8 cellular contexts compared by ENCODE assay signal in the genomic region with DNA sequence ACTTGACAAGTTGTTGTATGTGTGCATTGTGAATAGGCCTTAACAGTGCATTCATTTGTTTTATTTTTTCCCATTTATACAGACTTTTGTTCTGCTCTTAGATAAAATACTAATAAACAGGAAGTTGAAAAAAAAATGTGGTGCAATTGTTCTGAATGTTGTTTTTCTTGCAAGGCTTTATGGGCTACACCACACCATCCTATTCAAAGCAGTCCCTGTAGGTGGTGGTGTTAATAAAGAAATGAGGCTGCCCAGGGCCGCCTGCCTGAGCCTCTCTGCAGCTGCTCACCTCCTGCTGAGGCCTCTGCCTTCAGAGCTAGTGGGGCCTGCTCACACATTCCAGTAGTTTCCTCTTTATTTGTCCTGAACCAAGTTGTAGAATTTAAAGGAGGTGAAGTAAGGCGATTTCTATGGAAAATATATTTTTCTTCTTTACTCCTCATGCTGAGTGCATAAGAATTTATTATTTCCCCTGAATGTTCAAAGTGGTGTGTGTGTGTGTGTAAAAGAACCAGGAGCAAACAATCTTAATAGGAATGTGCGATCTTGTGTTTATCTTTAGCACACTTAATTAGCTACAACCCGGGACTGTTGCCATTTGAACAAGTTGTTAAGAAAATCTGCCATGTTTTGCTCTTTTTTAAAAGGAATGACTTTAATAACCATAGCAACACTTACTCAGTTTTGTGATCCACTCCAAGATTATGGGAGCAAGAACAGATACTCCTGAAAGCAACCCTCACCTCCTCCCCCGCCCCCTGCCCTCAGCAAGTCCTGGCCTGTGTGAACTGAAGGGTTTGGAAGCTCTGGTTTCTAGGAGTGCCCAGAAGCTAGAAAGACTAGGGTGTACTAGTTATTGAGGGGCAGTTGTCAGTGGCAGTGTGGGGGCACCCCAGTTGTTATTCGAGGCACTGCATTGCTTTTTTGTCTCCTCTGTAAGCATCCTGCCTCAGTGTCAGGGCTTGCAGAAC.
DNase-seq lines count a peak whose midpoint lies in the region; ATAC-seq and TF ChIP-seq lines count a peak whose summit lies in the region.
"Not testable (repeated sequence)": the region's sequence is repeated elsewhere in the genome, so short reads cannot be mapped to it uniquely, and the experiment has no call there.

No MANE protein-coding gene starts in this region.

- H3K9me2 ChIP-seq in MM.1S (replicated peaks; ENCODE audit: insufficient read depth, low read length) = not testable (repeated sequence)

- not testable (repeated sequence) for H3K79me1 ChIP-seq in mesendoderm (ENCODE audit: low read length)

- not testable (repeated sequence) for H3F3A ChIP-seq in MM.1S (ENCODE audit: insufficient read depth, low read length)

- not testable (repeated sequence) for TF ChIP-seq POLR2A in transverse colon (IDR thresholded peaks at IDR 0.05)

- H3K4me3 ChIP-seq in MM.1S (ENCODE audit: low read length); fibroblast of pulmonary artery (replicated peaks; ENCODE audit: low read depth, low read length); mesendoderm (ENCODE audit: low read length); transverse colon: not testable (repeated sequence)

- H4K8ac ChIP-seq in mesendoderm (ENCODE audit: low read depth, low read length) = not testable (repeated sequence)

- H2BK120ac ChIP-seq in mesendoderm (ENCODE audit: low read depth, low read length) = not testable (repeated sequence)

- not testable (repeated sequence) for H2BK5ac ChIP-seq in mesendoderm (ENCODE audit: low read length)

- H2AK5ac ChIP-seq in mesendoderm (ENCODE audit: low read length) = not testable (repeated sequence)

- ATAC-seq in GM21367 (IDR thresholded peaks at IDR 0.05; ENCODE audit: unreplicated experiment) (peak; percentile 81), HG03039 (IDR thresholded peaks at IDR 0.05; ENCODE audit: unreplicated experiment) (peak; percentile 65)
- peak; percentile 65 to 74 for ATAC-seq in activated naive CD4-positive, alpha-beta T cell treated with anti-CD3 and anti-CD28 coated beads, Interleukin-2, amount 50 U/mL, for 72 hours

- not testable (repeated sequence) for H3K4me1 ChIP-seq in MM.1S (ENCODE audit: low read length); mesendoderm (ENCODE audit: control insufficient read depth, low read depth, low read length); transverse colon

- not testable (repeated sequence) for H3K23ac ChIP-seq in mesendoderm (ENCODE audit: low read length)

- H2AFZ ChIP-seq in MM.1S (ENCODE audit: low read length) = not testable (repeated sequence)

- H3K27ac Mint-ChIP-seq in activated naive CD4-positive, alpha-beta T cell treated with anti-CD3 and anti-CD28 coated beads, Interleukin-2, amount 50 U/mL, for 72 hours = not testable (repeated sequence)

- intact Hi-C loops in transverse colon (cut with DNase I; ENCODE audit: low total_unique reads) = not testable (repeated sequence)

- not testable (repeated sequence) for H3K18ac ChIP-seq in mesendoderm (ENCODE audit: low read length)

- H3K27me3 ChIP-seq in MM.1S (replicated peaks; ENCODE audit: insufficient read depth, low read length); mesendoderm (ENCODE audit: insufficient read depth, low read length, poor library complexity); transverse colon: not testable (repeated sequence)

- no CpG with 5 or more reads among the region's 6 CpGs for WGBS in mesendoderm (ENCODE audit: extremely low coverage, insufficient coverage, low lambda C conversion rate)
- 23% methylated on average over 3 of the region's 6 CpGs; no CpG with 5 or more reads in 1 of the 2 donors for WGBS in transverse colon (ENCODE audit: low coverage in 1 of 2), 2 donors

- H3K79me2 ChIP-seq in MM.1S (ENCODE audit: low read length) = peaks cover 44% of the 10 kb centered on the region
- not testable (repeated sequence) for H3K79me2 ChIP-seq in mesendoderm (ENCODE audit: control insufficient read depth, insufficient read depth, low read length)

- POLR2A ChIA-PET in GM10248 (lab: Yijun Ruan, JAX) = not testable (repeated sequence)

- TF ChIP-seq EP300 in transverse colon (IDR thresholded peaks at IDR 0.05; ENCODE audit: low read depth) = not testable (repeated sequence)

- H2BK15ac ChIP-seq in mesendoderm (replicated peaks; ENCODE audit: low read depth) = not testable (repeated sequence)

- H3K9me3 ChIP-seq in MM.1S (replicated peaks; ENCODE audit: insufficient read depth, low read length); transverse colon: not testable (repeated sequence)

- not testable (repeated sequence) for H3K4ac ChIP-seq in mesendoderm (ENCODE audit: low read depth, low read length)

- DNase-seq in GM10248 (ENCODE audit: extremely low spot score); activated naive CD4-positive, alpha-beta T cell treated with anti-CD3 and anti-CD28 coated beads, Interleukin-2, amount 50 U/mL, for 72 hours (ENCODE audit: low spot score in 2 of 2); transverse colon: not testable (repeated sequence)
- DNase-seq in MM.1S (peak; percentile 38), fibroblast of pulmonary artery (ENCODE audit: low read depth) (peak; percentile 92), mesendoderm (peak; percentile 51)

- not testable (repeated sequence) for H3K36me3 ChIP-seq in MM.1S (replicated peaks; ENCODE audit: insufficient read depth, low read length); mesendoderm (ENCODE audit: control insufficient read depth, insufficient read depth, low read length); transverse colon

- CTCF ChIA-PET in GM10248 (lab: Yijun Ruan, JAX) = not testable (repeated sequence)

- in situ Hi-C loops in transverse colon (cut with MboI; ENCODE audit: low pct_ligation_motif_present in 1 of 4, low pct_unique_long_range_greater_than_20kb in 1 of 4, low sequenced_read_pairs in 3 of 4) = not testable (repeated sequence)

- H3K9me3 Mint-ChIP-seq in activated naive CD4-positive, alpha-beta T cell treated with anti-CD3 and anti-CD28 coated beads, Interleukin-2, amount 50 U/mL, for 72 hours = not testable (repeated sequence)

- H4K20me1 ChIP-seq in MM.1S (ENCODE audit: insufficient read depth, low read length) = not testable (repeated sequence)

- H3K4me2 ChIP-seq in MM.1S (ENCODE audit: low read depth, low read length); mesendoderm (ENCODE audit: low read length): not testable (repeated sequence)

- H4K5ac ChIP-seq in mesendoderm (ENCODE audit: low read length) = not testable (repeated sequence)

- TF ChIP-seq CTCF in GM10248 (IDR thresholded peaks at IDR 0.05; ENCODE audit: control extremely low read depth, extremely low read depth, low read depth, missing control alignments) (peak; percentile 25), MM.1S (IDR thresholded peaks at IDR 0.05; ENCODE audit: low read length) (0 out of 2 replicates have a peak, but pooled peaks have one; percentile 8), fibroblast of pulmonary artery (IDR thresholded peaks at IDR 0.05; ENCODE audit: low read length, missing control alignments) (peak; percentile 21), transverse colon (IDR thresholded peaks at IDR 0.05) (peak in 3 of 5 experiments; percentile 18 to 30 (median 30))

- not testable (repeated sequence) for H3K9ac ChIP-seq in MM.1S (ENCODE audit: low read length); mesendoderm (ENCODE audit: low read length)

- not testable (repeated sequence) for H3K27ac ChIP-seq in MM.1S (ENCODE audit: low read length); mesendoderm (ENCODE audit: low read depth, low read length)
- H3K27ac ChIP-seq in transverse colon = peak overlapping the region in 2 of 4 donors; percentile 28 to 38

- H3K36me3 Mint-ChIP-seq in activated naive CD4-positive, alpha-beta T cell treated with anti-CD3 and anti-CD28 coated beads, Interleukin-2, amount 50 U/mL, for 72 hours = not testable (repeated sequence)

- not testable (repeated sequence) for H3K56ac ChIP-seq in mesendoderm (ENCODE audit: low read length)
